ENCODE assay signal across 9 cellular contexts in the genomic region with DNA sequence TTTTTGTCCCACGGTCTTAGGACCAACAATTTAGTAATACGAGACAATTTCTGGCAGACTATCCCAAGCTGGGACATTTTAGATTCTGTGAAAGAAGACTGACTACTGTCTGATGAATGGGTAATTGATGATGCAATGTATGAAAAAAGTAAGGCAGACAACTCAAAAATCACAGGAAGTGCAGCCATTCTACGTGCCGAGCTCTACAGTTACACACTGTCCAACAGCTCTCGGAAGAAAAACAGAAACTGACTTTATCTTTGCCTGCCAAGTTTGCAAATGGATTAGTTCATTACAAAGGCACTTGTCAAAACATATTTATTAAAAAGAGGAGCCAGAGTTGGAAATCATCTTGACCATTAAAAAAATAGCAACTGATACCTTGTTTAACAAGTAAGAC. TPM values are rescaled to one million over a fixed set of nuclear protein-coding genes. Genes with fewer than 3 reads are reported as not detected.
A peak's percentile ranks its signal among the peaks of the same experiment; 100 is the strongest.
DNase-seq lines count a peak whose midpoint lies in the region; ATAC-seq and TF ChIP-seq lines count a peak whose summit lies in the region.
"Had no signal": no experiment of that assay in that cellular context is flagged by ENCODE, and none has a peak within 500 bp of the region (broad histone marks: within the 10 kb centered on the region; RNA-seq: fewer than 3 reads in every experiment).

No MANE protein-coding gene starts in this region.

- intact Hi-C loops in right cardiac atrium (cut with DNase I): no loop called here

- H3K9me3 ChIP-seq in right cardiac atrium (ENCODE audit: control insufficient read depth, low read length): no peaks in the 10 kb centered on the region
- no peaks in the 10 kb centered on the region for H3K9me3 ChIP-seq in thymus (ENCODE audit: control insufficient read depth)
- H3K9me3 ChIP-seq in suprapubic skin: no peaks in the 10 kb centered on the region
- H3K9me3 ChIP-seq: body of pancreas had no signal

- TF ChIP-seq EP300 in suprapubic skin (IDR thresholded peaks at IDR 0.05): no peak

- in situ Hi-C loops in brain microvascular endothelial cell (cut with HindIII; ENCODE audit: low pct_ligation_motif_present, low sequenced_read_pairs): no loop called here

- H3K4me3 ChIP-seq in brain microvascular endothelial cell (ENCODE audit: low read depth, low read length) (no peak overlapping the region), right cardiac atrium (ENCODE audit: low read length) (no peak overlapping the region), thymus (ENCODE audit: low read length) (no peak overlapping the region), suprapubic skin (no peak overlapping the region)
- H3K4me3 ChIP-seq: body of pancreas had no signal

- peaks cover 7% of the 10 kb centered on the region for H3K4me1 ChIP-seq in right cardiac atrium (ENCODE audit: control insufficient read depth, insufficient read depth, low read length)
- peaks cover 6% of the 10 kb centered on the region for H3K4me1 ChIP-seq in thymus (ENCODE audit: control insufficient read depth, insufficient read depth, low read length)
- H3K4me1 ChIP-seq in suprapubic skin: peaks cover 22% of the 10 kb centered on the region

- no peak for TF ChIP-seq POLR2A in suprapubic skin (IDR thresholded peaks at IDR 0.05)

- H3K36me3 ChIP-seq in brain microvascular endothelial cell (replicated peaks) (no peaks in the 10 kb centered on the region), thymus (ENCODE audit: control insufficient read depth, insufficient read depth) (no peaks in the 10 kb centered on the region), suprapubic skin (no peaks in the 10 kb centered on the region)

- H3K27ac ChIP-seq in brain microvascular endothelial cell: peak overlapping the region; percentile 2
- H3K27ac ChIP-seq in right cardiac atrium (ENCODE audit: low read length): no peak overlapping the region
- H3K27ac ChIP-seq in thymus (ENCODE audit: low read depth): peak overlapping the region; percentile 5
- no peak overlapping the region for H3K27ac ChIP-seq in suprapubic skin

- peak; percentile 48 to 54 for ATAC-seq in right cardiac atrium
- ATAC-seq: body of pancreas had no signal

- H3K27me3 ChIP-seq in brain microvascular endothelial cell (replicated peaks): no peaks in the 10 kb centered on the region
- no peaks in the 10 kb centered on the region for H3K27me3 ChIP-seq in right cardiac atrium (ENCODE audit: control insufficient read depth, insufficient read depth)
- H3K27me3 ChIP-seq in thymus (ENCODE audit: control insufficient read depth, insufficient read depth): peaks cover 10% of the 10 kb centered on the region
- no peaks in the 10 kb centered on the region for H3K27me3 ChIP-seq in suprapubic skin
- H3K27me3 ChIP-seq: body of pancreas had no signal

- no peak for TF ChIP-seq CTCF in brain microvascular endothelial cell (IDR thresholded peaks at IDR 0.05; ENCODE audit: low read depth, low read length, missing control alignments)
- no peak for TF ChIP-seq CTCF in suprapubic skin (IDR thresholded peaks at IDR 0.05)

- WGBS in right cardiac atrium: 36% methylated on average over 5 of the region's 5 CpGs
- WGBS in thymus: 87% methylated on average over 5 of the region's 5 CpGs
- 39% methylated on average over 5 of the region's 5 CpGs for WGBS in suprapubic skin

- DNase-seq in NCI-H446 treated with DMSO at 0.1 percent for 48 hours (lab: John Stamatoyannopoulos, UW) (peak; percentile 29), brain microvascular endothelial cell (peak; percentile 62), right cardiac atrium (peak in 1 of 3 donors; percentile 55), suprapubic skin (ENCODE audit: low spot score in 2 of 2) (no peak), SK-N-DZ (ENCODE audit: low spot score) (no peak), DMS153 (lab: John Stamatoyannopoulos, UW) (no peak)
- DNase-seq: body of pancreas, DND-41 had no signal

RNA-seq across cellular contexts. Expression of a gene that starts 31.3 kb away (rescaled TPM):
- total RNA-seq in right cardiac atrium (under 1 TPM in 3 of 4 donors, not detected in 1; 0.03 TPM), suprapubic skin (under 1 TPM in 1 of 4 donors, not detected in 3; 0.08 TPM)
- polyA plus RNA-seq in right cardiac atrium (0.02 TPM), thymus (0.05 TPM)
- polyA plus RNA-seq in SK-N-DZ (2014; cell fraction: cytosol; rRNA removed): 1.3 and 1.4 TPM in 2 replicates
- polyA plus RNA-seq in SK-N-DZ (2014; cell fraction: nucleus; rRNA removed): 1.3 and 2.4 TPM in 2 replicates

RNA-seq across cellular contexts. Expression of a gene that starts 43.1 kb away (rescaled TPM):
- total RNA-seq in right cardiac atrium (1 to 10 TPM; 3.2 to 5.1 (median 4.0) TPM), suprapubic skin (1 to 10 TPM; 2.3 to 3.4 (median 3.1) TPM)
- polyA plus RNA-seq in right cardiac atrium (1.8 TPM), thymus (2.1 TPM)
- polyA plus RNA-seq in SK-N-DZ (2014; cell fraction: cytosol; rRNA removed): 2.6 and 2.7 TPM in 2 replicates
- 1.9 and 3.2 TPM in 2 replicates for polyA plus RNA-seq in SK-N-DZ (2014; cell fraction: nucleus; rRNA removed)

Comparison
In these comparisons a context has a peak if more than half of its experiments do, and no peak if none do; other contexts are left out.
1. DNase-seq: peak in NCI-H446 treated with DMSO at 0.1 percent for 48 hours (single experiment) and brain microvascular endothelial cell (single experiment); none in suprapubic skin (0 of 2), SK-N-DZ (single experiment) and DMS153 (single experiment).
2. H3K27ac ChIP-seq: peak in brain microvascular endothelial cell (single experiment) and thymus (single experiment); none in right cardiac atrium (single experiment) and suprapubic skin (single experiment).